Comparison of ENCODE assay signal across 31 cellular contexts in genomic region chr4:130901321-130901720, GRCh38.
"Had no signal": no experiment of that assay in that cellular context is flagged by ENCODE, and none has a peak within 500 bp of the region (broad histone marks: within the 10 kb centered on the region; RNA-seq: fewer than 3 reads in every experiment).

No MANE protein-coding gene starts in this region.

- H3K4me1 ChIP-seq: adrenal gland, breast epithelium had no signal

- ATAC-seq: activated CD4-positive, alpha-beta T cell treated with anti-CD3 and anti-CD28 coated beads for 36 hours; activated CD4-positive, CD25-positive, alpha-beta regulatory T cell treated with anti-CD3 and anti-CD28 coated beads, Interleukin-2, amount 50 U/mL, for 24 hours; activated CD8-positive, alpha-beta memory T cell treated with anti-CD3 and anti-CD28 coated beads, Interleukin-2, amount 10 ng/mL, durations not matched to agents 7 days and 5 days; activated CD8-positive, alpha-beta T cell treated with anti-CD3 and anti-CD28 coated beads, Interleukin-2, amount 10 ng/mL, durations not matched to agents 7 days and 5 days; body of pancreas; WTC11 had no signal

- H3K27ac ChIP-seq: adrenal gland, body of pancreas, brain microvascular endothelial cell, breast epithelium, VCaP had no signal

- H3K9me3 ChIP-seq: adrenal gland, body of pancreas, breast epithelium had no signal

- H3K36me3 ChIP-seq: adrenal gland, brain microvascular endothelial cell, breast epithelium had no signal

- H3K27me3 ChIP-seq: adrenal gland, body of pancreas, brain microvascular endothelial cell, breast epithelium had no signal

- H3K4me3 ChIP-seq: adrenal gland, body of pancreas, breast epithelium had no signal

- DNase-seq: activated CD4-positive, alpha-beta memory T cell treated with anti-CD3 and anti-CD28 coated beads, Interleukin-2, amount 10 ng/mL, durations not matched to agents 7 days and 5 days; activated CD4-positive, alpha-beta T cell treated with anti-CD3 and anti-CD28 coated beads for 1 hour; activated CD4-positive, alpha-beta T cell treated with anti-CD3 and anti-CD28 coated beads for 36 hours; activated CD4-positive, alpha-beta T cell treated with anti-CD3 and anti-CD28 coated beads for 48 hours; activated CD4-positive, alpha-beta T cell treated with anti-CD3 and anti-CD28 coated beads, Interleukin-2, amount 10 ng/mL, durations not matched to agents 7 days and 5 days; activated CD4-positive, alpha-beta T cell treated with anti-CD3 and anti-CD28 coated beads, Interleukin-2, amount 50 U/mL, for 48 hours; activated CD4-positive, CD25-positive, alpha-beta regulatory T cell; activated CD8-positive, alpha-beta memory T cell treated with anti-CD3 and anti-CD28 coated beads for 24 hours; activated CD8-positive, alpha-beta memory T cell treated with anti-CD3 and anti-CD28 coated beads, Interleukin-2, amount 10 ng/mL, durations not matched to agents 7 days and 5 days; activated CD8-positive, alpha-beta memory T cell treated with anti-CD3 and anti-CD28 coated beads, Interleukin-2, amount 50 U/mL, for 48 hours; activated CD8-positive, alpha-beta T cell treated with anti-CD3 and anti-CD28 coated beads, Interleukin-2, amount 10 ng/mL, durations not matched to agents 7 days and 5 days; activated effector memory CD4-positive, alpha-beta T cell treated with Interleukin-2 at 50 U/mL for 16 hours; activated gamma-delta T cell; activated naive CD4-positive, alpha-beta T cell treated with anti-CD3 and anti-CD28 coated beads, Interleukin-2, amount 10 ng/mL, durations not matched to agents 7 days and 5 days; activated naive CD4-positive, alpha-beta T cell treated with Interleukin-2 at 50 U/mL for 16 hours; activated naive CD8-positive, alpha-beta T cell treated with anti-CD3 and anti-CD28 coated beads, Interleukin-2, amount 10 ng/mL, durations not matched to agents 7 days and 5 days; activated T-cell treated with anti-CD3 and anti-CD28 coated beads, Interleukin-2, amount 50 U/mL, for 24 hours; activated T-cell treated with anti-CD3 and anti-CD28 coated beads, Interleukin-2, amount 50 U/mL, for 48 hours; adrenal gland; amniotic stem cell; aorta; body of pancreas; brain microvascular endothelial cell; central memory CD4-positive, alpha-beta T cell; T-helper 1 cell; T-helper 2 cell; T-helper 9 cell had no signal
